1 cellular context compared by ENCODE assay signal in the genomic region with DNA sequence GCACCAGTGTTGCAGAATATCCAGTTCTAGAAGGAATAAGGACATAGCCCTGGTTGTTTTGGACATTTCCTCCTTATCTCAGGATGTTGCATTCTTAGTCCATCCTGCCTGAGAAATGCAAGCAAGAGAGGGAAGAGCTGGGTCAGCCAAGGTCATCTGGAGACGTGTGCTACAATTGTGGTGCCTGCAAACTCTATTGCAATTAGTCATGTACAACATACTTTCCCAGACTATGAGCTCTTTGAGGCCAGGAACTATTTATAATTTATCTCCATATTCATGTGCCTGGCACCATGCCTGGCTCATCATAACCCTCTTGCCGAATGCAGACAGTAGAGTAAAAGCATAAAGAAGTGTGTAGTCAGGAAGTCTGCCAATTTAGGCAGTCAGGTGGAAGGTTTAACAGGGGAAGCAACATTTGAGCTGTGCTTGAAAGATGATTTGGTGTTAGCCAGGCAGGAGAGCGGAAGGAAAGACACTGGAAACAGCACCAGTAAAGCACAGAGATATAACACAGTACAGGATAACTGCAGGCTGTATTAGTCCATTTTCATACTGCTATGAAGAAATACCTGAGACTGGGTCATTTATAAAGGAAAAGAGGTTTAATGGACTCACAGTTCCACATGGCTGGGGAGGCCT.
TF ChIP-seq lines count a peak whose summit lies in the region.

No MANE protein-coding gene starts in this region.

TF ChIP-seq in GM23338, 12 proteins besides CTCF, POLR2A, EP300 and RAD21 (continued from another document):
- TF ChIP-seq, protein P1, sequence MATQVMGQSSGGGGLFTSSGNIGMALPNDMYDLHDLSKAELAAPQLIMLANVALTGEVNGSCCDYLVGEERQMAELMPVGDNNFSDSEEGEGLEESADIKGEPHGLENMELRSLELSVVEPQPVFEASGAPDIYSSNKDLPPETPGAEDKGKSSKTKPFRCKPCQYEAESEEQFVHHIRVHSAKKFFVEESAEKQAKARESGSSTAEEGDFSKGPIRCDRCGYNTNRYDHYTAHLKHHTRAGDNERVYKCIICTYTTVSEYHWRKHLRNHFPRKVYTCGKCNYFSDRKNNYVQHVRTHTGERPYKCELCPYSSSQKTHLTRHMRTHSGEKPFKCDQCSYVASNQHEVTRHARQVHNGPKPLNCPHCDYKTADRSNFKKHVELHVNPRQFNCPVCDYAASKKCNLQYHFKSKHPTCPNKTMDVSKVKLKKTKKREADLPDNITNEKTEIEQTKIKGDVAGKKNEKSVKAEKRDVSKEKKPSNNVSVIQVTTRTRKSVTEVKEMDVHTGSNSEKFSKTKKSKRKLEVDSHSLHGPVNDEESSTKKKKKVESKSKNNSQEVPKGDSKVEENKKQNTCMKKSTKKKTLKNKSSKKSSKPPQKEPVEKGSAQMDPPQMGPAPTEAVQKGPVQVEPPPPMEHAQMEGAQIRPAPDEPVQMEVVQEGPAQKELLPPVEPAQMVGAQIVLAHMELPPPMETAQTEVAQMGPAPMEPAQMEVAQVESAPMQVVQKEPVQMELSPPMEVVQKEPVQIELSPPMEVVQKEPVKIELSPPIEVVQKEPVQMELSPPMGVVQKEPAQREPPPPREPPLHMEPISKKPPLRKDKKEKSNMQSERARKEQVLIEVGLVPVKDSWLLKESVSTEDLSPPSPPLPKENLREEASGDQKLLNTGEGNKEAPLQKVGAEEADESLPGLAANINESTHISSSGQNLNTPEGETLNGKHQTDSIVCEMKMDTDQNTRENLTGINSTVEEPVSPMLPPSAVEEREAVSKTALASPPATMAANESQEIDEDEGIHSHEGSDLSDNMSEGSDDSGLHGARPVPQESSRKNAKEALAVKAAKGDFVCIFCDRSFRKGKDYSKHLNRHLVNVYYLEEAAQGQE (IDR thresholded peaks at IDR 0.05; ENCODE audit: unreplicated experiment), result no peak
- TF ChIP-seq CREB1 (CRISPR knock-in tag; IDR thresholded peaks at IDR 0.05; ENCODE audit: low read depth), result no peak
- no peak for TF ChIP-seq POLR2AphosphoS5 (IDR thresholded peaks at IDR 0.05; ENCODE audit: low read depth)
- no peak for TF ChIP-seq ZNF462 (CRISPR knock-in tag; IDR thresholded peaks at IDR 0.05)
- no peak for TF ChIP-seq ZNF114 (CRISPR knock-in tag; IDR thresholded peaks at IDR 0.05)
- no peak for TF ChIP-seq NANOG (IDR thresholded peaks at IDR 0.05; ENCODE audit: borderline replicate concordance)
- TF ChIP-seq ZNF331 (CRISPR knock-in tag; IDR thresholded peaks at IDR 0.05; ENCODE audit: low read depth), result no peak
- TF ChIP-seq STAT1 (IDR thresholded peaks at IDR 0.05; ENCODE audit: unreplicated experiment), result no peak
TF ChIP-seq in GM23338: peak in this region for 0.
